Comparison of ENCODE assay signal across 8 cellular contexts in genomic region chr22:49960159-49960966, GRCh38. TPM values are rescaled to one million over a fixed set of nuclear protein-coding genes. Genes with fewer than 3 reads are reported as not detected.
A peak's percentile ranks its signal among the peaks of the same experiment; 100 is the strongest.
DNase-seq lines count a peak whose midpoint lies in the region; ATAC-seq, FAIRE-seq and TF ChIP-seq lines count a peak whose summit lies in the region.

Gene PIM3, plus strand, starts transcription at chr22:49960772. Its CDS starts 176 bp downstream, at chr22:49960948.

- WGBS in adipose tissue, 3 donors, result 0% methylated on average over 103 to 132 of the region's 132 CpGs
- WGBS in trophoblast cell (ENCODE audit: extremely low coverage, insufficient coverage, insufficient read length), result no CpG with 5 or more reads among the region's 132 CpGs
- WGBS in tibial nerve, 2 donors, result 0 to 1% methylated on average over 37 to 60 of the region's 132 CpGs

- intact Hi-C loops in cardiac septum (cut with DNase I), result loop anchor here (2.0 to 10.0 kb wide), 2 partner anchors 24 to 244 kb away; partner anchors contain the start of gene SELENOO

- H4K91ac ChIP-seq in trophoblast cell (ENCODE audit: low read depth, low read length), result peak within 1 kb of the TSS; percentile 93

- H3K18ac ChIP-seq in trophoblast cell (ENCODE audit: low read length), result peak within 1 kb of the TSS; percentile 97

- peak within 1 kb of the TSS; percentile 96 for H3K14ac ChIP-seq in trophoblast cell (ENCODE audit: low read length)

- H3K23ac ChIP-seq in trophoblast cell (ENCODE audit: low read length), result no peak within 1 kb of the TSS

- H3K27ac Mint-ChIP-seq in T-cell, result peak within 1 kb of the TSS; percentile 87

- TF ChIP-seq POLR2A in GM12892 (IDR thresholded peaks at IDR 0.05; ENCODE audit: low read depth, low read length), result peak; percentile 89
- peak; percentile 89 to 90 for TF ChIP-seq POLR2A in tibial nerve (IDR thresholded peaks at IDR 0.05)

- H4K8ac ChIP-seq in trophoblast cell (ENCODE audit: low read depth, low read length), result peak within 1 kb of the TSS; percentile 95

- H3K4me1 ChIP-seq in trophoblast cell (ENCODE audit: control insufficient read depth in 1 of 2, insufficient read depth in 2 of 2, low read length in 2 of 2) (peaks cover 23 to 33% of the 10 kb centered on the region in 2 experiments), tibial nerve (peaks cover 0 to 61% (median 40%) of the 10 kb centered on the region in 4 donors)

- H3K4me3 ChIP-seq in trophoblast cell (ENCODE audit: low read depth, low read length), result peak within 1 kb of the TSS; percentile 92
- H3K4me3 ChIP-seq in tibial nerve, result peak within 1 kb of the TSS; percentile 86 to 92 (median 89)

- peaks cover 10 to 35% (median 26%) of the 10 kb centered on the region in 3 donors for H3K4me1 Mint-ChIP-seq in T-cell

- peak; percentile 26 to 70 for TF ChIP-seq EP300 in tibial nerve (IDR thresholded peaks at IDR 0.05)

- peak within 1 kb of the TSS; percentile 87 to 92 (median 87) for H3K4me3 Mint-ChIP-seq in T-cell

- ATAC-seq in HG02798 (IDR thresholded peaks at IDR 0.05; ENCODE audit: poor library complexity, unreplicated experiment) (peak; percentile 76), T-cell (replicated peaks in 1 of 4) (peak; percentile 74 to 83 (median 79))

- no peaks in the 10 kb centered on the region for H3K9me3 Mint-ChIP-seq in T-cell

- H3K9me3 ChIP-seq in trophoblast cell (ENCODE audit: insufficient read depth, low read depth, low read length) (peaks cover 2% of the 10 kb centered on the region), tibial nerve (no peaks in the 10 kb centered on the region)

- TF ChIP-seq CTCF in tibial nerve (IDR thresholded peaks at IDR 0.05), result peak in 2 of 5 experiments; percentile 35 to 36

- H3K27me3 ChIP-seq in trophoblast cell (ENCODE audit: insufficient read depth, low read length) (no peaks in the 10 kb centered on the region), tibial nerve (no peaks in the 10 kb centered on the region)

- peak within 1 kb of the TSS; percentile 74 for H3K4me2 ChIP-seq in trophoblast cell (ENCODE audit: low read length)

- H3K4ac ChIP-seq in trophoblast cell (ENCODE audit: low read depth, low read length), result peak within 1 kb of the TSS; percentile 97

- peak within 1 kb of the TSS; percentile 16 for H2BK12ac ChIP-seq in trophoblast cell (ENCODE audit: low read length)

- DNase-seq in GM12892 (ENCODE audit: insufficient read length) (peak; percentile 99), NCI-H1436 (lab: John Stamatoyannopoulos, UW) (peak; percentile 94), T-cell (peak; percentile 79 to 92 (median 85)), cardiac septum (ENCODE audit: low spot score) (peak; percentile 97), trophoblast cell (peak; percentile 99 to 100), tibial nerve (ENCODE audit: low spot score in 2 of 2) (peak; percentile 86 to 88)

- peak within 1 kb of the TSS; percentile 90 for H4K12ac ChIP-seq in trophoblast cell (ENCODE audit: low read depth, low read length)

- H3K36me3 ChIP-seq in trophoblast cell (ENCODE audit: control insufficient read depth in 1 of 2, insufficient read depth in 2 of 2, low read length in 2 of 2) (peaks cover 31 to 32% of the 10 kb centered on the region in 2 experiments), tibial nerve (peaks cover 3 to 41% (median 23%) of the 10 kb centered on the region in 3 donors)

- peak within 1 kb of the TSS; percentile 96 for H2BK5ac ChIP-seq in trophoblast cell (ENCODE audit: low read depth, low read length, poor library complexity)

- H3K36me3 Mint-ChIP-seq in T-cell, result peaks cover 7% of the 10 kb centered on the region

- peak; percentile 99 for FAIRE-seq in GM12892 (lab: Jason Lieb, UNC)

- H3K27ac ChIP-seq in adipose tissue (ENCODE audit: low read depth, low read length) (peak within 1 kb of the TSS; percentile 51), trophoblast cell (ENCODE audit: low read depth, low read length) (peak within 1 kb of the TSS; percentile 92), tibial nerve (peak within 1 kb of the TSS; percentile 86 to 95 (median 92))

- peak within 1 kb of the TSS; percentile 84 for H2BK120ac ChIP-seq in trophoblast cell (ENCODE audit: insufficient read depth, low read length, poor library complexity)

- peak within 1 kb of the TSS; percentile 31 for H2AK5ac ChIP-seq in trophoblast cell (ENCODE audit: low read length)

- H3K79me1 ChIP-seq in trophoblast cell (ENCODE audit: low read length), result peaks cover 38% of the 10 kb centered on the region

- peak within 1 kb of the TSS; percentile 90 for H3K9ac ChIP-seq in trophoblast cell (ENCODE audit: low read length)

- POLR2A ChIA-PET in T-cell (lab: Charles Lee), result no interaction called here

- peak within 1 kb of the TSS; percentile 83 for H2AFZ ChIP-seq in trophoblast cell (ENCODE audit: insufficient read depth, low read length, poor library complexity)

- H3K79me2 ChIP-seq in trophoblast cell (ENCODE audit: control insufficient read depth, insufficient read depth, low read length, poor library complexity), result peaks cover 25% of the 10 kb centered on the region

- CTCF ChIA-PET in T-cell (lab: Charles Lee), result interaction anchor here in 1 of 2 donors (0.9 kb wide), 1 partner anchor 19 kb away, joined by 4 read pairs; no protein-coding TSS in a partner anchor

- H3K27me3 Mint-ChIP-seq in T-cell, result no peaks in the 10 kb centered on the region

RNA-seq across cellular contexts. Expression of gene PIM3, which starts in this region (rescaled TPM):
- 17.4 TPM for polyA plus RNA-seq in GM12892 (2012; ENCODE audit: missing spikeins)
- total RNA-seq in T-cell, result 100 to 1,000 TPM in 2 of 5 donors, 10 to 100 TPM in 3; 61.5 to 167 (median 65.0) TPM
- polyA plus RNA-seq in adipose tissue, result 100 to 1,000 TPM in 1 of 3 donors, 10 to 100 TPM in 2; 60.3 to 225 (median 87.5) TPM
- 31.3 TPM for total RNA-seq in cardiac septum
- polyA plus RNA-seq in trophoblast cell (2013), result 66.6 and 72.8 TPM in 2 replicates
- total RNA-seq in tibial nerve, result 100 to 1,000 TPM in 3 of 4 donors, 10 to 100 TPM in 1; 98.3 to 138 (median 119) TPM

Comparison
In these comparisons a context has a peak if more than half of its experiments do, and no peak if none do; other contexts are left out.
1. Peak in every context shown above with its lines: DNase-seq, ATAC-seq, H3K4me3 ChIP-seq and H3K27ac ChIP-seq.